23 cellular contexts compared by ENCODE assay signal in the genomic region with DNA sequence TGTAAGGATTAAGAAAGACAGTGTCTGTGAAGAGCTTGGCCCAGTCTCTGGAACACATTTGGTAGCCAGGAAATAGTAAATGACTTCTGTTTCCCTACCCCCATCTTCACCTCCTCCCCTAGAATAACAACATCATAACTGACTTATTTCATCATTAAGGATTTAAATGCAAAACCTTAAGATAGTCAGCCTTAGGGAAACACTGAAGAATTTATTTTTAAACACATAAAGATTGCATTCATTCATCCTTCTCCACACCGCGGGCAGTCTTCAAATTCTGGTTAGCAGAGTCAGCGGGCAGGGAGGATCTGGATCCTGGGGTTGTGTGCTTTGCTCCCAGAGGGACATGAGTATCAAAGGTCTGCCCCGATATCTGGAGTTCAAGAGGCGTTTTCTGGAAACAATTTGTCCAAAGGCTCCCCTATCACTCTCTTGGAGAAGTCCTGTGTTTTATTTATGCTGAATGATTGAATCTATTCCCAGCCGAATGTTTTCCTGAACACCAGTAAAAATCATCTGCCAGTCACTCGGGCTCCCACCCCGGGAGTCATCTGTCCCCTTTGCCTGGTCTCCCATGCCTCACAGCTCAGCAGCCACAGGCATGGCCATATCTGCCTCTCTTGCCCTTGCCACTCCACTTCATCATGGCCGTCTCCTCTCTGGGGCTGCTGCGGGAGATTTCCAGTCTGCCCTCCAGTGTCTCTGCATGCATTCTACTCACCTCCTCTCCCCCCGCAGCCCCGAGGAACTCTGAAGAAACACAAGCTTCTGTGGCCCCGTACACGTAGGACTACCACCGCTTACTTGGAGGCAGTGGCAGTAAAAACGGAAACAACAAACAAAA.
"Had no signal": no experiment of that assay in that cellular context is flagged by ENCODE, and none has a peak within 500 bp of the region (broad histone marks: within the 10 kb centered on the region; RNA-seq: fewer than 3 reads in every experiment).

No MANE protein-coding gene starts in this region.

- H3K27ac Mint-ChIP-seq: activated CD4-positive, alpha-beta T cell treated with anti-CD3 and anti-CD28 coated beads for 36 hours; activated naive CD8-positive, alpha-beta T cell treated with anti-CD3 and anti-CD28 coated beads, Interleukin-2, amount 10 ng/mL, durations not matched to agents 7 days and 5 days; natural killer cell treated with Interleukin-12 subunit alpha and Interleukin-12 subunit beta and Interleukin-15 and Interleukin-18, amount 100 ng/mL, for 72 hours; T-helper 2 cell treated with Interferon-gamma antibody and Interleukin-4, amounts not matched to agents 5 μg/mL and 100 μg/mL, for 36 hours; WTC11 had no signal

- DNase-seq: activated CD4-positive, alpha-beta T cell treated with anti-CD3 and anti-CD28 coated beads for 36 hours; activated CD4-positive, alpha-beta T cell treated with anti-CD3 and anti-CD28 coated beads, Interleukin-2, amount 50 U/mL, for 4 hours; activated CD8-positive, alpha-beta memory T cell treated with anti-CD3 and anti-CD28 coated beads for 24 hours; activated naive CD4-positive, alpha-beta T cell treated with Interleukin-2 at 50 U/mL for 16 hours; activated naive CD8-positive, alpha-beta T cell treated with anti-CD3 and anti-CD28 coated beads, Interleukin-2, amount 10 ng/mL, durations not matched to agents 7 days and 5 days; activated T-cell treated with anti-CD3 and anti-CD28 coated beads, Interleukin-2, amount 50 U/mL, for 48 hours; amniotic stem cell; effector CD4-positive, alpha-beta T cell; erythroblast; glutamatergic neuron; kidney glomerular epithelial cell; left ventricle myocardium inferior; nucleus accumbens; stimulated activated CD4-positive, alpha-beta T cell treated with anti-CD3 and anti-CD28 coated beads, Interleukin-2, amount 100 ng/mL, for 48 hours; stimulated activated CD8-positive, alpha-beta memory T cell treated with anti-CD3 and anti-CD28 coated beads, Interleukin-4, amount 100 ng/mL, for 48 hours; stimulated activated naive B cell treated with anti-CD40 and anti-IgM and Interleukin-4, amounts not matched to agents 10 μg/mL and 1 μg/mL and 100 μg/mL, for 72 hours; testis; upper lobe of left lung had no signal

- H3K4me1 Mint-ChIP-seq: activated CD4-positive, alpha-beta T cell treated with anti-CD3 and anti-CD28 coated beads for 36 hours had no signal

- H3K4me3 ChIP-seq: hepatocyte, left ventricle myocardium inferior, testis, upper lobe of left lung had no signal

- H3K27me3 ChIP-seq: testis, upper lobe of left lung had no signal

- H3K27ac ChIP-seq: hepatocyte, left ventricle myocardium inferior, testis, upper lobe of left lung had no signal

- H3K9me3 ChIP-seq: left ventricle myocardium inferior, testis, upper lobe of left lung had no signal

- ATAC-seq: activated CD4-positive, alpha-beta T cell treated with anti-CD3 and anti-CD28 coated beads for 36 hours; natural killer cell treated with Interleukin-12 subunit alpha and Interleukin-12 subunit beta and Interleukin-15 and Interleukin-18, amount 100 ng/mL, for 72 hours; SK-N-SH treated with all-trans-retinoic acid at 6 μM for 48 hours; WTC11 had no signal

- H2AFZ ChIP-seq: hepatocyte had no signal

- H3K4me2 ChIP-seq: hepatocyte had no signal

- H3K9me3 Mint-ChIP-seq: activated naive CD8-positive, alpha-beta T cell treated with anti-CD3 and anti-CD28 coated beads, Interleukin-2, amount 10 ng/mL, durations not matched to agents 7 days and 5 days; natural killer cell treated with Interleukin-12 subunit alpha and Interleukin-12 subunit beta and Interleukin-15 and Interleukin-18, amount 100 ng/mL, for 72 hours; stimulated activated naive B cell treated with anti-CD40 and anti-IgM and Interleukin-4, amounts not matched to agents 10 μg/mL and 1 μg/mL and 100 μg/mL, for 72 hours; T-helper 2 cell treated with Interferon-gamma antibody and Interleukin-4, amounts not matched to agents 5 μg/mL and 100 μg/mL, for 36 hours; WTC11 had no signal

- H3K36me3 Mint-ChIP-seq: activated naive CD8-positive, alpha-beta T cell treated with anti-CD3 and anti-CD28 coated beads, Interleukin-2, amount 10 ng/mL, durations not matched to agents 7 days and 5 days; natural killer cell treated with Interleukin-12 subunit alpha and Interleukin-12 subunit beta and Interleukin-15 and Interleukin-18, amount 100 ng/mL, for 72 hours; stimulated activated naive B cell treated with anti-CD40 and anti-IgM and Interleukin-4, amounts not matched to agents 10 μg/mL and 1 μg/mL and 100 μg/mL, for 72 hours; WTC11 had no signal

- H3K4me3 Mint-ChIP-seq: activated CD4-positive, alpha-beta T cell treated with anti-CD3 and anti-CD28 coated beads for 36 hours; activated naive CD8-positive, alpha-beta T cell treated with anti-CD3 and anti-CD28 coated beads, Interleukin-2, amount 10 ng/mL, durations not matched to agents 7 days and 5 days; natural killer cell treated with Interleukin-12 subunit alpha and Interleukin-12 subunit beta and Interleukin-15 and Interleukin-18, amount 100 ng/mL, for 72 hours; stimulated activated naive B cell treated with anti-CD40 and anti-IgM and Interleukin-4, amounts not matched to agents 10 μg/mL and 1 μg/mL and 100 μg/mL, for 72 hours; T-helper 2 cell treated with Interferon-gamma antibody and Interleukin-4, amounts not matched to agents 5 μg/mL and 100 μg/mL, for 36 hours; WTC11 had no signal
